8 cellular contexts compared by ENCODE assay signal in genomic region chr6:135851442-135852271, GRCh38. TPM values are rescaled to one million over a fixed set of nuclear protein-coding genes. Genes with fewer than 3 reads are reported as not detected.
A peak's percentile ranks its signal among the peaks of the same experiment; 100 is the strongest.
DNase-seq lines count a peak whose midpoint lies in the region; ATAC-seq, FAIRE-seq and TF ChIP-seq lines count a peak whose summit lies in the region.

Gene PDE7B, plus strand, starts transcription at chr6:135851701.

- no peaks in the 10 kb centered on the region for H3K36me3 ChIP-seq in BLaER1
- no peaks in the 10 kb centered on the region for H3K36me3 ChIP-seq in RWPE2 (ENCODE audit: low read depth)
- no peaks in the 10 kb centered on the region for H3K36me3 ChIP-seq in cardiac muscle cell
- no peaks in the 10 kb centered on the region for H3K36me3 ChIP-seq in pancreas

- no peaks in the 10 kb centered on the region for H4K20me1 ChIP-seq in BLaER1

- H3K9ac ChIP-seq in BLaER1 = no peak within 1 kb of the TSS

- H3K9me3 ChIP-seq in BLaER1 = no peaks in the 10 kb centered on the region
- no peaks in the 10 kb centered on the region for H3K9me3 ChIP-seq in RWPE2 (ENCODE audit: severe bottlenecking)
- no peaks in the 10 kb centered on the region for H3K9me3 ChIP-seq in cardiac muscle cell (ENCODE audit: low read depth)
- H3K9me3 ChIP-seq in pancreas = no peaks in the 10 kb centered on the region

- WGBS in pancreas, 2 donors = 10 to 12% methylated on average over 12 of the region's 12 CpGs

- TF ChIP-seq CTCF in RWPE2 (IDR thresholded peaks at IDR 0.05; ENCODE audit: poor library complexity, severe bottlenecking) (no peak), cardiac muscle cell (IDR thresholded peaks at IDR 0.05; ENCODE audit: low read depth, low read length) (no peak), pancreas (IDR thresholded peaks at IDR 0.05) (no peak)

- FAIRE-seq in pancreas (lab: Jason Lieb, UNC) = no peak

- H3K27me3 ChIP-seq in BLaER1 (no peaks in the 10 kb centered on the region), RWPE2 (ENCODE audit: insufficient read depth, poor library complexity, severe bottlenecking) (no peaks in the 10 kb centered on the region), cardiac muscle cell (no peaks in the 10 kb centered on the region), pancreas (no peaks in the 10 kb centered on the region)

- H3K4me3 ChIP-seq in BLaER1 (no peak within 1 kb of the TSS), RWPE2 (ENCODE audit: severe bottlenecking) (no peak within 1 kb of the TSS), cardiac muscle cell (no peak within 1 kb of the TSS), pancreas (peak within 1 kb of the TSS in 2 of 4 donors; percentile 9 to 18)

- DNase-seq in GM19240 (ENCODE audit: insufficient read length, low spot score) = peak; percentile 8
- DNase-seq in RWPE2 (ENCODE audit: low spot score) = no peak
- DNase-seq in anterior cingulate cortex (lab: John Stamatoyannopoulos, UW) = peak in 50 of 58 donors; percentile 4 to 84 (median 52)
- peak; percentile 43 to 99 for DNase-seq in cardiac muscle cell (ENCODE audit: low read depth in 1 of 2, low spot score in 1 of 2)
- peak; percentile 56 to 86 (median 78) for DNase-seq in pancreas
- no peak for DNase-seq in GF-D8 (lab: John Stamatoyannopoulos, UW)

- intact Hi-C loops in pancreas (cut with DNase I) = no loop called here

- H3K4me1 ChIP-seq in BLaER1 (peaks cover 13% of the 10 kb centered on the region; the same call in 1 of the 2 replicates), RWPE2 (ENCODE audit: insufficient read depth, poor library complexity, severe bottlenecking) (no peaks in the 10 kb centered on the region), cardiac muscle cell (ENCODE audit: low read depth) (no peaks in the 10 kb centered on the region), pancreas (peaks cover 0 to 8% (median 4%) of the 10 kb centered on the region in 3 donors)

- no peak within 1 kb of the TSS for H3K27ac ChIP-seq in BLaER1
- H3K27ac ChIP-seq in RWPE2 (ENCODE audit: poor library complexity, severe bottlenecking) = no peak within 1 kb of the TSS
- H3K27ac ChIP-seq in cardiac muscle cell = no peak within 1 kb of the TSS
- peak within 1 kb of the TSS in 2 of 4 donors; percentile 26 to 49 for H3K27ac ChIP-seq in pancreas

- ATAC-seq in HG03432 (IDR thresholded peaks at IDR 0.05; ENCODE audit: unreplicated experiment) (peak; percentile 92), RWPE2 (ENCODE audit: low read depth) (peak; percentile 88), pancreas (peak; percentile 99)

- peak within 1 kb of the TSS; percentile 58 for H3K4me2 ChIP-seq in BLaER1

RNA-seq across cellular contexts. Expression of gene PDE7B, which starts in this region (rescaled TPM):
- total RNA-seq in cardiac muscle cell = 0.04 and 0.60 TPM in 2 replicates
- polyA plus RNA-seq in cardiac muscle cell = 0.04 and 0.72 TPM in 2 replicates
- total RNA-seq in pancreas = 1 to 10 TPM in 2 of 6 donors, under 1 TPM in 4; 0.41 to 1.7 (median 0.76) TPM
- polyA plus RNA-seq in pancreas = 1 to 10 TPM in 1 of 2 donors, under 1 TPM in 1; 0.38 to 1.2 TPM

Comparison
In these comparisons a context has a peak if more than half of its experiments do, and no peak if none do; other contexts are left out.
1. Peak in DNase-seq in cardiac muscle cell; RNA of the gene not detected or under 1 TPM.
2. DNase-seq: peak in GM19240 (single experiment), anterior cingulate cortex (50 of 58) and pancreas (6 of 6); none in RWPE2 (single experiment) and GF-D8 (single experiment).
3. Peak in every context shown above with its lines, with median percentiles within 50 percentile points of each other: ATAC-seq.